Comparison of ENCODE assay signal across 1 cellular context in the genomic region with DNA sequence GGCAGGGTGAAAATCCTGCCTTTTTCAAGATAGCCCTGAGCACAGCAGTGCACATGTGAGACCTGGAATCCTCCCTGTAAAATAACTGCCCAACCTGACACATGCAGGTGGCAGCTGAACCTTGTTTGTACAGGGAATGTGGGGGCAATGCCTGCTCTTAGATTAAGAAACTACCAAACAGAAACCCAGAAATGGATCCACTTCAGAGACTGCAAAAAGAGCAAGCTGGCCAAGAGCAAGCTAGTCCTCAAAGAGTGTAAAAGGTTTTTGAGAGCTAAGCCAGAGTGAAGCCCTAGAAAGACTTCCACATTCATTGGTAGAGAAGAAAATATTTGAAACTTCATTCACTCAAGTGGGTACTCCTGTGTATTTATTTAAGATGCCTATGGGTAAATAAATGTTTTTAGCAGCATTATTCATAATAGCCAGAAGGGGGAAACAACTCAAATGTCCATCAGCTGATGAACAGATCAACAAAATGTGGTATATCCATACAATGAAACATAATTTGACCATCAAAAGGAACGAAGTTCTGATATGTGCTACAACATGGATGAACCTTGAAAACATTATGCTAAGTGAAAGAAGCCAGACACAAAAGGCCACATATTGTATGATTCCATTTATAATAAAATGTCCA.
TF ChIP-seq lines count a peak whose summit lies in the region.

No MANE protein-coding gene starts in this region.

TF ChIP-seq in K562, 482 proteins besides CTCF, POLR2A, EP300 and RAD21:
- TF ChIP-seq ZNF143 (CRISPR knock-in tag; IDR thresholded peaks at IDR 0.05) (no peak), ZKSCAN3 (CRISPR knock-in tag; IDR thresholded peaks at IDR 0.05) (no peak), MXI1 (IDR thresholded peaks at IDR 0.05; ENCODE audit: low read depth, low read length) (no peak), HNRNPL (IDR thresholded peaks at IDR 0.05; ENCODE audit: low read depth, low read length) (no peak), ZNF384 (IDR thresholded peaks at IDR 0.05; ENCODE audit: low read depth, low read length) (no peak), TEAD2 (tag; IDR thresholded peaks at IDR 0.05) (no peak), ZBED1 (IDR thresholded peaks at IDR 0.05) (no peak), ZNF589 (CRISPR knock-in tag; IDR thresholded peaks at IDR 0.05; ENCODE audit: low read depth) (no peak)
- TF ChIP-seq, protein P1, sequence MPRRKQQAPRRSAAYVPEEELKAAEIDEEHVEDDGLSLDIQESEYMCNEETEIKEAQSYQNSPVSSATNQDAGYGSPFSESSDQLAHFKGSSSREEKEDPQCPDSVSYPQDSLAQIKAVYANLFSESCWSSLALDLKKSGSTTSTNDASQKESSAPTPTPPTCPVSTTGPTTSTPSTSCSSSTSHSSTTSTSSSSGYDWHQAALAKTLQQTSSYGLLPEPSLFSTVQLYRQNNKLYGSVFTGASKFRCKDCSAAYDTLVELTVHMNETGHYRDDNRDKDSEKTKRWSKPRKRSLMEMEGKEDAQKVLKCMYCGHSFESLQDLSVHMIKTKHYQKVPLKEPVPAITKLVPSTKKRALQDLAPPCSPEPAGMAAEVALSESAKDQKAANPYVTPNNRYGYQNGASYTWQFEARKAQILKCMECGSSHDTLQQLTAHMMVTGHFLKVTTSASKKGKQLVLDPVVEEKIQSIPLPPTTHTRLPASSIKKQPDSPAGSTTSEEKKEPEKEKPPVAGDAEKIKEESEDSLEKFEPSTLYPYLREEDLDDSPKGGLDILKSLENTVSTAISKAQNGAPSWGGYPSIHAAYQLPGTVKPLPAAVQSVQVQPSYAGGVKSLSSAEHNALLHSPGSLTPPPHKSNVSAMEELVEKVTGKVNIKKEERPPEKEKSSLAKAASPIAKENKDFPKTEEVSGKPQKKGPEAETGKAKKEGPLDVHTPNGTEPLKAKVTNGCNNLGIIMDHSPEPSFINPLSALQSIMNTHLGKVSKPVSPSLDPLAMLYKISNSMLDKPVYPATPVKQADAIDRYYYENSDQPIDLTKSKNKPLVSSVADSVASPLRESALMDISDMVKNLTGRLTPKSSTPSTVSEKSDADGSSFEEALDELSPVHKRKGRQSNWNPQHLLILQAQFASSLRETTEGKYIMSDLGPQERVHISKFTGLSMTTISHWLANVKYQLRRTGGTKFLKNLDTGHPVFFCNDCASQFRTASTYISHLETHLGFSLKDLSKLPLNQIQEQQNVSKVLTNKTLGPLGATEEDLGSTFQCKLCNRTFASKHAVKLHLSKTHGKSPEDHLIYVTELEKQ (CRISPR knock-in tag; IDR thresholded peaks at IDR 0.05), result no peak
- TF ChIP-seq, protein P2, sequence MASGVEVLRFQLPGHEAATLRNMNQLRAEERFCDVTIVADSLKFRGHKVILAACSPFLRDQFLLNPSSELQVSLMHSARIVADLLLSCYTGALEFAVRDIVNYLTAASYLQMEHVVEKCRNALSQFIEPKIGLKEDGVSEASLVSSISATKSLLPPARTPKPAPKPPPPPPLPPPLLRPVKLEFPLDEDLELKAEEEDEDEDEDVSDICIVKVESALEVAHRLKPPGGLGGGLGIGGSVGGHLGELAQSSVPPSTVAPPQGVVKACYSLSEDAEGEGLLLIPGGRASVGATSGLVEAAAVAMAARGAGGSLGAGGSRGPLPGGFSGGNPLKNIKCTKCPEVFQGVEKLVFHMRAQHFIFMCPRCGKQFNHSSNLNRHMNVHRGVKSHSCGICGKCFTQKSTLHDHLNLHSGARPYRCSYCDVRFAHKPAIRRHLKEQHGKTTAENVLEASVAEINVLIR (CRISPR knock-in tag; IDR thresholded peaks at IDR 0.05), result no peak
- TF ChIP-seq, protein P3, sequence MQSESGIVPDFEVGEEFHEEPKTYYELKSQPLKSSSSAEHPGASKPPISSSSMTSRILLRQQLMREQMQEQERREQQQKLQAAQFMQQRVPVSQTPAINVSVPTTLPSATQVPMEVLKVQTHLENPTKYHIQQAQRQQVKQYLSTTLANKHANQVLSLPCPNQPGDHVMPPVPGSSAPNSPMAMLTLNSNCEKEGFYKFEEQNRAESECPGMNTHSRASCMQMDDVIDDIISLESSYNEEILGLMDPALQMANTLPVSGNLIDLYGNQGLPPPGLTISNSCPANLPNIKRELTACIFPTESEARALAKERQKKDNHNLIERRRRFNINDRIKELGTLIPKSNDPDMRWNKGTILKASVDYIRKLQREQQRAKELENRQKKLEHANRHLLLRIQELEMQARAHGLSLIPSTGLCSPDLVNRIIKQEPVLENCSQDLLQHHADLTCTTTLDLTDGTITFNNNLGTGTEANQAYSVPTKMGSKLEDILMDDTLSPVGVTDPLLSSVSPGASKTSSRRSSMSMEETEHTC (IDR thresholded peaks at IDR 0.05), result no peak
